ENCODE assay signal across 8 cellular contexts in the genomic region with DNA sequence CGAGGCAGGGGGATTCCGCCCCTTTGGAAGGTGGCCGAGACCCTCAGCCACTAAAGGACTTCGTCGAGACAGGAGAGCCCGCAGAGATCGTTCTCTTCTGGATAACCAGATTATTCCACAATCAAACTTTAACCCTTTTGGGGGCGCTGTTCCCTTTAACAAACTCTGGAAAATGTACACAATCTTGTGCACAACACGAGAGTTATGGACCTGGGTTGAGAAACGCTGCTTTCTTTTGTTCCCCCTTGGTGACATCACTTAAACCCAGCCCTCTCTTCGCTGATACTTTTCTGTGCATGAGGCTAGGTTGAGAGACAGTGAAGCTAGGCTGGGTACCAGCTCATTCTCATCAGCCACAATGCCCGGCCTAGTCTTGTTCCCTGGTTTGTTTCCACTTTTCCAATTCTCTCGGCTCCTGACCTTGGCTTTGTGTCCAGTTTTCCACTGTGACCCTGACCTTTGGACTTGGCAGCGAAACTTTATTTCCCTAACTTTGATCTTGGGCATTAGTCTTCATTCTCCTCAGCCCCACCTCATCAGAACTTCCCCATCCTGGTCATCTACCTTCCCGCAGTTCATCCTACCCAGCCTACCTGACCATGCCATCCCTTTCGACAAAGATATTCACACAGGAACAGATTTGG. TPM values are rescaled to one million over a fixed set of nuclear protein-coding genes. Genes with fewer than 3 reads are reported as not detected.
DNase-seq lines count a peak whose midpoint lies in the region; ATAC-seq and TF ChIP-seq lines count a peak whose summit lies in the region.

No MANE protein-coding gene starts in this region.

- peak overlapping the region; percentile 86 for H3K4me3 ChIP-seq in Karpas-422 (ENCODE audit: low read length)
- H3K4me3 ChIP-seq in Panc1 (ENCODE audit: low read depth in 2 of 2, low read length in 2 of 2) = peak overlapping the region; percentile 91 to 99
- peak overlapping the region; percentile 93 for H3K4me3 ChIP-seq in brain microvascular endothelial cell (ENCODE audit: low read depth, low read length)
- H3K4me3 ChIP-seq in iPS-20b (ENCODE audit: low read length) = peak overlapping the region; percentile 98
- peak overlapping the region; percentile 95 for H3K4me3 ChIP-seq in skeletal muscle satellite cell (ENCODE audit: low read length)

- H3K9me3 ChIP-seq in Karpas-422 (ENCODE audit: low read length) (no peaks in the 10 kb centered on the region), Panc1 (ENCODE audit: control insufficient read depth, insufficient read depth, low read depth, low read length) (no peaks in the 10 kb centered on the region), iPS-20b (ENCODE audit: insufficient read depth, low read depth, low read length) (no peaks in the 10 kb centered on the region), skeletal muscle satellite cell (replicated peaks; ENCODE audit: low read length) (no peaks in the 10 kb centered on the region)

- POLR2A ChIA-PET in Panc1 (lab: Charles Lee) = no interaction called here

- ATAC-seq in GM21717 (IDR thresholded peaks at IDR 0.05; ENCODE audit: unreplicated experiment) = peak; percentile 12
- peak; percentile 37 for ATAC-seq in Panc1

- H3K9ac ChIP-seq in Karpas-422 (ENCODE audit: low read length) = peak overlapping the region; percentile 90
- H3K9ac ChIP-seq in iPS-20b (ENCODE audit: low read depth, low read length) = peak overlapping the region; percentile 89; the same call in 1 of the 2 replicates
- peak overlapping the region; percentile 80 for H3K9ac ChIP-seq in skeletal muscle satellite cell (ENCODE audit: low read depth, low read length)

- TF ChIP-seq CTCF in Panc1 (IDR thresholded peaks at IDR 0.05) (peak; percentile 71), brain microvascular endothelial cell (IDR thresholded peaks at IDR 0.05; ENCODE audit: low read depth, low read length, missing control alignments) (peak; percentile 64)

- intact Hi-C loops in Panc1 (cut with micrococcal nuclease; ENCODE audit: unreplicated experiment) = no loop called here

- H3K27ac ChIP-seq in Karpas-422 (ENCODE audit: low read length) (peak overlapping the region; percentile 84), Panc1 (ENCODE audit: low read length) (peak overlapping the region; percentile 95), brain microvascular endothelial cell (peak overlapping the region; percentile 86), iPS-20b (ENCODE audit: low read length) (peak overlapping the region; percentile 9)

- H3K4me1 ChIP-seq in Karpas-422 (ENCODE audit: low read length) (peaks cover 29% of the 10 kb centered on the region), Panc1 (ENCODE audit: control insufficient read depth, insufficient read depth, low read length) (peaks cover 5% of the 10 kb centered on the region), iPS-20b (ENCODE audit: insufficient read depth, low read length) (peaks cover 7% of the 10 kb centered on the region), skeletal muscle satellite cell (ENCODE audit: control insufficient read depth, insufficient read depth, low read length) (peaks cover 11% of the 10 kb centered on the region)

- DNase-seq in ELR (ENCODE audit: low read depth) = peak; percentile 84
- peak; percentile 90 for DNase-seq in Karpas-422
- peak; percentile 36 for DNase-seq in Panc1 (ENCODE audit: low read depth, low spot score)
- DNase-seq in brain microvascular endothelial cell = peak; percentile 83
- DNase-seq in activated CD8-positive, alpha-beta memory T cell treated with anti-CD3 and anti-CD28 coated beads, Interleukin-2, amount 50 U/mL, for 48 hours = no peak

- no peaks in the 10 kb centered on the region for H3K27me3 ChIP-seq in Karpas-422 (ENCODE audit: low read length)
- no peaks in the 10 kb centered on the region; the same call in 1 of the 2 replicates for H3K27me3 ChIP-seq in Panc1 (ENCODE audit: control insufficient read depth, insufficient read depth, low read length)
- H3K27me3 ChIP-seq in brain microvascular endothelial cell (replicated peaks) = no peaks in the 10 kb centered on the region
- H3K27me3 ChIP-seq in iPS-20b (ENCODE audit: insufficient read depth, low read length) = no peaks in the 10 kb centered on the region
- no peaks in the 10 kb centered on the region for H3K27me3 ChIP-seq in skeletal muscle satellite cell (ENCODE audit: control insufficient read depth, insufficient read depth, low read length)

- H3K4me2 ChIP-seq in Karpas-422 (ENCODE audit: low read depth, low read length, poor library complexity, severe bottlenecking) (peak overlapping the region; percentile 90), skeletal muscle satellite cell (ENCODE audit: low read length) (peak overlapping the region; percentile 89)

- no TSS peak for BruUV-seq in Panc1 (replicated peaks; lab: Mats Ljungman, UMichigan)

- no peaks in the 10 kb centered on the region; the same call in 1 of the 2 replicates for H4K20me1 ChIP-seq in Karpas-422 (ENCODE audit: insufficient read depth, low read depth, low read length)

- peak overlapping the region; percentile 94 for H2AFZ ChIP-seq in Karpas-422 (ENCODE audit: low read length)

- in situ Hi-C loops in Panc1 (cut with HindIII; ENCODE audit: low pct_unique_long_range_greater_than_20kb, low sequenced_read_pairs) = no loop called here
- in situ Hi-C loops in brain microvascular endothelial cell (cut with HindIII; ENCODE audit: low pct_ligation_motif_present, low sequenced_read_pairs) = no loop called here

- H3K36me3 ChIP-seq in Karpas-422 (ENCODE audit: insufficient read depth, low read length) (peaks cover 21% of the 10 kb centered on the region), Panc1 (ENCODE audit: control insufficient read depth, insufficient read depth, low read length) (no peaks in the 10 kb centered on the region), brain microvascular endothelial cell (replicated peaks) (no peaks in the 10 kb centered on the region), iPS-20b (ENCODE audit: insufficient read depth, low read depth, low read length) (peaks cover 12% of the 10 kb centered on the region; the same call in 1 of the 2 replicates), skeletal muscle satellite cell (ENCODE audit: insufficient read depth, low read length) (no peaks in the 10 kb centered on the region)

- CTCF ChIA-PET in Panc1 (lab: Charles Lee) = no interaction called here

- H3K79me2 ChIP-seq in Karpas-422 (ENCODE audit: low read length) = peaks cover 41% of the 10 kb centered on the region

- H3K9me2 ChIP-seq in Karpas-422 (replicated peaks; ENCODE audit: insufficient read depth, low read length) = no peaks in the 10 kb centered on the region

RNA-seq across cellular contexts. Expression of gene ADPGK, which starts 0.8 kb away (rescaled TPM):
- 75.7 and 94.3 TPM in 2 replicates for total RNA-seq in Karpas-422 (2014; rRNA removed; shearing (Covaris generic); ENCODE audit: low replicate concordance)
- 63.1 TPM for total RNA-seq in Panc1 (2021; ENCODE audit: unreplicated experiment)
- polyA plus RNA-seq in Panc1 (2012; ENCODE audit: insufficient read length) = 31.0 TPM
- 54.5 and 55.9 TPM in 2 replicates for total RNA-seq in skeletal muscle satellite cell (2012; rRNA removed)

Comparison
In these comparisons a context has a peak if more than half of its experiments do, and no peak if none do; other contexts are left out.
1. H3K27ac ChIP-seq: peak in every context shown above with its lines; median percentile 95 in Panc1; 86 in brain microvascular endothelial cell; 84 in Karpas-422; 9 in iPS-20b.